Comparison of ENCODE assay signal across 1 cellular context in the genomic region with DNA sequence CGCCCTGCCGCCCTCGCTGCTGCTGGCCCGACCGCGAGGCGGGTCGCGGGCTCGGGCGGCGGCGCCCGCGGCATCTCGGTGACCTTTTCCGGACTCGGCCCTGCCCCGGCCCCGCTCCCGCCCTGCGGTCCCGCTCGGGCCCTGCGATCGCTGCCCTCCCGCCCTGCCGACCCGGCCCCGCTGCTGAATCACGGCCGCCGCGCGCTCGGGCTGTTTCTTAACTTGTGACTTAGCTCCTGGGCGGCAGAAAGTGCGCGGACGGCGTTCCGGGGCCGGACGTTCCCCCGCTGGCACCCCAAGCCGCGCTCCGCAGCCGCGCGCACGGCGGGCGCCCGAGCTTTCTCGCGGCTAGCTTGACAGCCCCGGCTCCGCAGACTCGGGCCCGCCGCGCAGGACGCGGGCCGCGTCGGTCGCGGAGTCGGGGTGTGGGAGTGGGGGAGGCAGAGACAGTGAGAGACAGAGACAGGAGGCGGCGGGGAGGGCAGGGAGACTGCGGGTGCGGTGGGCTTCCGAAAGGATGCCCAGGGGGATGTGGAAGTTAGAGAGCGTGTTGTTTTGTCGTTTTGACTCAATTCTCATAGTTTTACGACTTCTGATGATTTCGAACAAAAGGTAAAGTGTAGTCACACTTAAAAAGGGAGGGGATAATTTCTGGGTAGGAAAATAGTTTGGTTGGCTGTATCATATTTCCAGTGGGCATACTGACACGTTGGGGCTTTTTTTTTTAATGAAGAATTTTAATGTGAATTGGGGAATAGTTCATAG.
TF ChIP-seq lines count a peak whose summit lies in the region.

No MANE protein-coding gene starts in this region.

TF ChIP-seq in IMR-90, 13 proteins besides CTCF, POLR2A, EP300 and RAD21:
- TF ChIP-seq CEBPB (IDR thresholded peaks at IDR 0.05; ENCODE audit: low read depth, low read length) (no peak), RCOR1 (IDR thresholded peaks at IDR 0.05; ENCODE audit: insufficient replicate concordance, low read length) (no peak), CHD1 (IDR thresholded peaks at IDR 0.05; ENCODE audit: low read depth, low read length) (no peak), MAFK (IDR thresholded peaks at IDR 0.05; ENCODE audit: low read depth, low read length) (no peak), BHLHE40 (IDR thresholded peaks at IDR 0.05; ENCODE audit: low read depth, low read length) (no peak), RFX5 (IDR thresholded peaks at IDR 0.05; ENCODE audit: low read depth, low read length) (no peak), FOS (IDR thresholded peaks at IDR 0.05; ENCODE audit: low read depth, low read length) (no peak), MXI1 (IDR thresholded peaks at IDR 0.05; ENCODE audit: borderline replicate concordance, low read depth, low read length) (peak; percentile 37; the same call in 1 of the 2 replicates), SMC3 (IDR thresholded peaks at IDR 0.05; ENCODE audit: low read depth, low read length) (no peak), NFE2L2 (IDR thresholded peaks at IDR 0.05; ENCODE audit: low read depth, low read length) (no peak), MAZ (IDR thresholded peaks at IDR 0.05; ENCODE audit: borderline replicate concordance, low read depth, low read length) (0 out of 2 replicates have a peak, but pooled peaks have one; percentile 11)
- TF ChIP-seq, protein P1, sequence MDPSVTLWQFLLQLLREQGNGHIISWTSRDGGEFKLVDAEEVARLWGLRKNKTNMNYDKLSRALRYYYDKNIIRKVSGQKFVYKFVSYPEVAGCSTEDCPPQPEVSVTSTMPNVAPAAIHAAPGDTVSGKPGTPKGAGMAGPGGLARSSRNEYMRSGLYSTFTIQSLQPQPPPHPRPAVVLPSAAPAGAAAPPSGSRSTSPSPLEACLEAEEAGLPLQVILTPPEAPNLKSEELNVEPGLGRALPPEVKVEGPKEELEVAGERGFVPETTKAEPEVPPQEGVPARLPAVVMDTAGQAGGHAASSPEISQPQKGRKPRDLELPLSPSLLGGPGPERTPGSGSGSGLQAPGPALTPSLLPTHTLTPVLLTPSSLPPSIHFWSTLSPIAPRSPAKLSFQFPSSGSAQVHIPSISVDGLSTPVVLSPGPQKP (IDR thresholded peaks at IDR 0.05; ENCODE audit: borderline replicate concordance, low read depth, low read length), result no peak
- TF ChIP-seq, protein P2, sequence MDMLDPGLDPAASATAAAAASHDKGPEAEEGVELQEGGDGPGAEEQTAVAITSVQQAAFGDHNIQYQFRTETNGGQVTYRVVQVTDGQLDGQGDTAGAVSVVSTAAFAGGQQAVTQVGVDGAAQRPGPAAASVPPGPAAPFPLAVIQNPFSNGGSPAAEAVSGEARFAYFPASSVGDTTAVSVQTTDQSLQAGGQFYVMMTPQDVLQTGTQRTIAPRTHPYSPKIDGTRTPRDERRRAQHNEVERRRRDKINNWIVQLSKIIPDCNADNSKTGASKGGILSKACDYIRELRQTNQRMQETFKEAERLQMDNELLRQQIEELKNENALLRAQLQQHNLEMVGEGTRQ (IDR thresholded peaks at IDR 0.05; ENCODE audit: low read depth, low read length), result no peak
